8 cellular contexts compared by ENCODE assay signal in genomic region chr4:118076958-118077766, GRCh38. TPM values are rescaled to one million over a fixed set of nuclear protein-coding genes. Genes with fewer than 3 reads are reported as not detected.
DNase-seq lines count a peak whose midpoint lies in the region; ATAC-seq and TF ChIP-seq lines count a peak whose summit lies in the region.

No MANE protein-coding gene starts in this region.

- 59 to 71% (median 63%) methylated on average over 7 to 8 of the region's 8 CpGs for WGBS in spleen, 5 donors

- intact Hi-C loops in spleen (cut with DNase I; ENCODE audit: low total_unique reads): no loop called here

- H3K36me3 ChIP-seq in SJSA1 (no peaks in the 10 kb centered on the region), spleen (no peaks in the 10 kb centered on the region)

- H3K9me3 ChIP-seq in SJSA1 (replicated peaks) (no peaks in the 10 kb centered on the region), spleen (peaks cover 0 to 3% (median 0%) of the 10 kb centered on the region in 8 donors)

- H3K27ac ChIP-seq in SJSA1 (no peak overlapping the region), spleen (no peak overlapping the region)

- peak in 2 of 11 experiments; percentile 17 to 25 for TF ChIP-seq CTCF in spleen (IDR thresholded peaks at IDR 0.05 in 8 of 11, conservative IDR thresholded peaks at IDR 0.05 in 3 of 11)

- TF ChIP-seq POLR2A in GM18505 (IDR thresholded peaks at IDR 0.05; ENCODE audit: borderline replicate concordance, extremely low read depth, insufficient read depth, insufficient read length) (no peak), spleen (IDR thresholded peaks at IDR 0.05) (no peak)

- ATAC-seq in GM18505 (IDR thresholded peaks at IDR 0.05; ENCODE audit: unreplicated experiment): peak; percentile 92
- ATAC-seq in HG03095 (IDR thresholded peaks at IDR 0.05; ENCODE audit: unreplicated experiment): peak; percentile 91

- peak; percentile 5 for DNase-seq in CD1c-positive myeloid dendritic cell (ENCODE audit: extremely low spot score)
- peak; percentile 25 to 46 for DNase-seq in SJSA1 (ENCODE audit: low read depth in 1 of 2, low spot score in 2 of 2)
- DNase-seq in iPS-NIHi7 (ENCODE audit: extremely low spot score): peak; percentile 68
- no peak for DNase-seq in germinal center (ENCODE audit: low spot score)
- DNase-seq in ecto neural progenitor cell (ENCODE audit: low spot score): no peak
- no peak for DNase-seq in spleen

- H3K4me3 ChIP-seq in SJSA1 (no peak overlapping the region), spleen (no peak overlapping the region)

- H3K27me3 ChIP-seq in SJSA1 (replicated peaks) (no peaks in the 10 kb centered on the region), spleen (replicated peaks in 1 of 7) (no peaks in the 10 kb centered on the region)

- H3K4me1 ChIP-seq in SJSA1 (replicated peaks) (no peaks in the 10 kb centered on the region), spleen (no peaks in the 10 kb centered on the region)

RNA-seq across cellular contexts. Expression of gene NDST3, which starts 42.9 kb away (rescaled TPM):
- 0.53 and 0.58 TPM in 2 replicates for total RNA-seq in SJSA1 (2014; rRNA removed; shearing (Covaris generic))
- 10 to 100 TPM in 3 of 7 donors, 1 to 10 TPM in 4; 3.8 to 21.9 (median 8.1) TPM for total RNA-seq in spleen
- under 1 TPM; 0.24 to 0.86 (median 0.39) TPM for polyA plus RNA-seq in spleen

Comparison
In these comparisons a context has a peak if more than half of its experiments do, and no peak if none do; other contexts are left out.
1. DNase-seq: peak in CD1c-positive myeloid dendritic cell (single experiment), SJSA1 (2 of 2) and iPS-NIHi7 (single experiment); none in germinal center (single experiment), ecto neural progenitor cell (single experiment) and spleen (single experiment).